In genomic region chr12:1054103-1054838, GRCh38 we compare ENCODE assay signal across 1 cellular context.
TF ChIP-seq lines count a peak whose summit lies in the region.

No MANE protein-coding gene starts in this region.

TF ChIP-seq in HepG2, 621 proteins besides CTCF, POLR2A, EP300 and RAD21 (continued from another document and continues in another):
- no peak for TF ChIP-seq PBX2 (CRISPR knock-in tag; IDR thresholded peaks at IDR 0.05)
- TF ChIP-seq ZFYVE20 (CRISPR knock-in tag; IDR thresholded peaks at IDR 0.05; ENCODE audit: borderline replicate concordance, low read depth): no peak
- no peak for TF ChIP-seq PHF5A (CRISPR knock-in tag; IDR thresholded peaks at IDR 0.05; ENCODE audit: low read depth, unreplicated experiment)
- TF ChIP-seq PRDM4 (CRISPR knock-in tag; IDR thresholded peaks at IDR 0.05; ENCODE audit: borderline replicate concordance): no peak
- no peak for TF ChIP-seq E2F5 (CRISPR knock-in tag; conservative IDR thresholded peaks at IDR 0.05)
- TF ChIP-seq NFE2 (CRISPR knock-in tag; IDR thresholded peaks at IDR 0.05): no peak
- no peak for TF ChIP-seq ZNF629 (CRISPR knock-in tag; conservative IDR thresholded peaks at IDR 0.05)
- no peak for TF ChIP-seq ZNF572 (CRISPR knock-in tag; IDR thresholded peaks at IDR 0.05)
- no peak for TF ChIP-seq ATF3 (CRISPR knock-in tag; IDR thresholded peaks at IDR 0.05)
- TF ChIP-seq RFX3 (CRISPR knock-in tag; IDR thresholded peaks at IDR 0.05): no peak
- TF ChIP-seq ZBTB38 (CRISPR knock-in tag; IDR thresholded peaks at IDR 0.05): no peak
- TF ChIP-seq ZNF468 (CRISPR knock-in tag; IDR thresholded peaks at IDR 0.05): no peak
- no peak for TF ChIP-seq MZF1 (CRISPR knock-in tag; IDR thresholded peaks at IDR 0.05; ENCODE audit: borderline replicate concordance)
- no peak for TF ChIP-seq ZNF780A (CRISPR knock-in tag; IDR thresholded peaks at IDR 0.05)
- TF ChIP-seq ZNF737 (CRISPR knock-in tag; IDR thresholded peaks at IDR 0.05; ENCODE audit: borderline replicate concordance): no peak
- no peak for TF ChIP-seq ZNF850 (CRISPR knock-in tag; conservative IDR thresholded peaks at IDR 0.05)
- TF ChIP-seq RARA (CRISPR knock-in tag; IDR thresholded peaks at IDR 0.05): peak; percentile 22; the same call in 1 of the 2 replicates
- TF ChIP-seq ZNF646 (CRISPR knock-in tag; IDR thresholded peaks at IDR 0.05): no peak
- no peak for TF ChIP-seq ASH2L (IDR thresholded peaks at IDR 0.05; ENCODE audit: insufficient read length, low read depth, low read length)
- no peak for TF ChIP-seq ELF1 (CRISPR knock-in tag; IDR thresholded peaks at IDR 0.05)
- no peak for TF ChIP-seq ZNF350 (CRISPR knock-in tag; IDR thresholded peaks at IDR 0.05; ENCODE audit: borderline replicate concordance, low read depth)
- no peak for TF ChIP-seq ZNF276 (CRISPR knock-in tag; IDR thresholded peaks at IDR 0.05; ENCODE audit: low read depth)
- 0 out of 2 replicates have a peak, but pooled peaks have one; percentile 12 for TF ChIP-seq ONECUT2 (CRISPR knock-in tag; IDR thresholded peaks at IDR 0.05)
- no peak for TF ChIP-seq ZSCAN29 (CRISPR knock-in tag; conservative IDR thresholded peaks at IDR 0.05)
- TF ChIP-seq TBP (CRISPR knock-in tag; IDR thresholded peaks at IDR 0.05): no peak
- no peak for TF ChIP-seq PHF20 (CRISPR knock-in tag; IDR thresholded peaks at IDR 0.05)
- no peak for TF ChIP-seq RFX5 (IDR thresholded peaks at IDR 0.05; ENCODE audit: low read depth, low read length)
- no peak for TF ChIP-seq ZFY (CRISPR knock-in tag; IDR thresholded peaks at IDR 0.05)
- no peak for TF ChIP-seq SMYD3 (CRISPR knock-in tag; IDR thresholded peaks at IDR 0.05)
- TF ChIP-seq ZNF556 (CRISPR knock-in tag; IDR thresholded peaks at IDR 0.05; ENCODE audit: borderline replicate concordance): no peak
- TF ChIP-seq HNRNPH1 (optimal IDR thresholded peaks at IDR 0.05; ENCODE audit: low read depth, low read length): no peak
- TF ChIP-seq ZNF335 (CRISPR knock-in tag; IDR thresholded peaks at IDR 0.05): no peak
- no peak for TF ChIP-seq ZNF543 (CRISPR knock-in tag; IDR thresholded peaks at IDR 0.05)
- TF ChIP-seq ZNF563 (CRISPR knock-in tag; IDR thresholded peaks at IDR 0.05): no peak
- TF ChIP-seq ZSCAN9 (CRISPR knock-in tag; IDR thresholded peaks at IDR 0.05; ENCODE audit: borderline replicate concordance): peak; percentile 50; the same call in 1 of the 2 replicates
- TF ChIP-seq FOXK1 (CRISPR knock-in tag; IDR thresholded peaks at IDR 0.05; ENCODE audit: borderline replicate concordance, low read depth): peak; percentile 25; the same call in 1 of the 2 replicates
- peak; percentile 40; the same call in 1 of the 2 replicates for TF ChIP-seq RXRB (CRISPR knock-in tag; IDR thresholded peaks at IDR 0.05; ENCODE audit: borderline replicate concordance)
- TF ChIP-seq TSC22D2 (CRISPR knock-in tag; IDR thresholded peaks at IDR 0.05; ENCODE audit: borderline replicate concordance): no peak
- no peak for TF ChIP-seq ZBED4 (CRISPR knock-in tag; IDR thresholded peaks at IDR 0.05; ENCODE audit: borderline replicate concordance)
- no peak for TF ChIP-seq ZXDC (CRISPR knock-in tag; IDR thresholded peaks at IDR 0.05)
- TF ChIP-seq ZNF557 (CRISPR knock-in tag; IDR thresholded peaks at IDR 0.05): no peak
- no peak for TF ChIP-seq ZNF17 (CRISPR knock-in tag; IDR thresholded peaks at IDR 0.05)
- TF ChIP-seq KDM2A (CRISPR knock-in tag; IDR thresholded peaks at IDR 0.05; ENCODE audit: borderline replicate concordance, low read depth): no peak
- no peak for TF ChIP-seq PCBP1 (IDR thresholded peaks at IDR 0.05; ENCODE audit: borderline replicate concordance, low read depth, low read length)
- TF ChIP-seq ZNF790 (CRISPR knock-in tag; IDR thresholded peaks at IDR 0.05; ENCODE audit: borderline replicate concordance): no peak
- TF ChIP-seq MBD4 (IDR thresholded peaks at IDR 0.05; ENCODE audit: borderline replicate concordance, low read length): no peak
